17 cellular contexts compared by ENCODE assay signal in genomic region chr4:153640476-153640802, GRCh38. TPM values are rescaled to one million over a fixed set of nuclear protein-coding genes. Genes with fewer than 3 reads are reported as not detected.
DNase-seq lines count a peak whose midpoint lies in the region; ATAC-seq, FAIRE-seq and TF ChIP-seq lines count a peak whose summit lies in the region.
"Had no signal": no experiment of that assay in that cellular context is flagged by ENCODE, and none has a peak within 500 bp of the region (broad histone marks: within the 10 kb centered on the region; RNA-seq: fewer than 3 reads in every experiment).

No MANE protein-coding gene starts in this region.

- H3K4me3 ChIP-seq in Karpas-422 (ENCODE audit: low read length) (no peak overlapping the region), K562 (no peak overlapping the region)

- no peak for TF ChIP-seq CTCF in CD14-positive monocyte (IDR thresholded peaks at IDR 0.05)
- no peak for TF ChIP-seq CTCF in K562 (IDR thresholded peaks at IDR 0.05 in 2 of 3, conservative IDR thresholded peaks at IDR 0.05 in 1 of 3; ENCODE audit: insufficient read depth in 2 of 3, low read depth in 1 of 3, low read length in 3 of 3)
- no peak for TF ChIP-seq CTCF in nephron (IDR thresholded peaks at IDR 0.05; ENCODE audit: unreplicated experiment in 3 of 3)

- H3K27me3 Mint-ChIP-seq in CD14-positive monocyte (ENCODE audit: low read depth in 3 of 3) (peaks cover 0 to 2% (median 2%) of the 10 kb centered on the region in 3 donors), nephron (ENCODE audit: low read depth) (no peaks in the 10 kb centered on the region)
- H3K27me3 Mint-ChIP-seq: CD4-positive, CD25-positive, alpha-beta regulatory T cell had no signal

- TF ChIP-seq RAD21 in K562 (CRISPR knock-in tag; conservative IDR thresholded peaks at IDR 0.05 in 1 of 2, IDR thresholded peaks at IDR 0.05 in 1 of 2): no peak

- POLR2A ChIA-PET in K562 (lab: Yijun Ruan, JAX): interaction anchor here (1.2 kb wide), 1 partner anchor 292 kb away, joined by 3 read pairs; no protein-coding TSS in a partner anchor

- H2AFZ ChIP-seq in Karpas-422 (ENCODE audit: low read length) (peak overlapping the region; percentile 65; the same call in 1 of the 2 replicates), K562 (ENCODE audit: low read depth, low read length) (peak overlapping the region; percentile 61; the same call in 1 of the 2 replicates)

- BruUV-seq in K562 (replicated peaks; lab: Mats Ljungman, UMichigan): no TSS peak

- no peak overlapping the region for H3K4me2 ChIP-seq in Karpas-422 (ENCODE audit: low read depth, low read length, poor library complexity, severe bottlenecking)
- H3K4me2 ChIP-seq in K562 (ENCODE audit: insufficient read depth, low read length): no peak overlapping the region

- H3K9me1 ChIP-seq in K562 (ENCODE audit: control insufficient read depth, insufficient read depth, low read length): no peaks in the 10 kb centered on the region

- H3K9me2 ChIP-seq in Karpas-422 (replicated peaks; ENCODE audit: insufficient read depth, low read length): no peaks in the 10 kb centered on the region

- H4K20me1 ChIP-seq in Karpas-422 (ENCODE audit: insufficient read depth, low read depth, low read length) (no peaks in the 10 kb centered on the region), K562 (replicated peaks; ENCODE audit: control insufficient read depth, insufficient read depth, low read length) (no peaks in the 10 kb centered on the region)

- peaks cover 6 to 12% (median 8%) of the 10 kb centered on the region in 7 donors for H3K9me3 Mint-ChIP-seq in CD14-positive monocyte
- peaks cover 5% of the 10 kb centered on the region for H3K9me3 Mint-ChIP-seq in nephron
- H3K9me3 Mint-ChIP-seq: CD4-positive, CD25-positive, alpha-beta regulatory T cell had no signal

- TF ChIP-seq POLR2A in K562 (conservative IDR thresholded peaks at IDR 0.05) (no peak), GM12892 (IDR thresholded peaks at IDR 0.05; ENCODE audit: low read depth, low read length) (no peak)

- WGBS in K562 (ENCODE audit: insufficient coverage, low coverage, missing lambda C conversion rate): 57% methylated on average over 4 of the region's 4 CpGs

- H3K36me3 Mint-ChIP-seq in CD14-positive monocyte (peaks cover 34 to 61% of the 10 kb centered on the region in 2 donors), nephron (ENCODE audit: low read depth) (peaks cover 24% of the 10 kb centered on the region)

- no peak for TF ChIP-seq EP300 in K562 (IDR thresholded peaks at IDR 0.05; ENCODE audit: low read length)

- DNase-seq in CD14-positive monocyte (ENCODE audit: low spot score) (no peak), Karpas-422 (no peak), K562 (ENCODE audit: extremely low read depth in 1 of 4, low spot score in 3 of 4) (no peak), GM12892 (ENCODE audit: insufficient read length) (no peak), NCI-H128 (lab: John Stamatoyannopoulos, UW; ENCODE audit: unreplicated experiment) (no peak), NCI-H187 (lab: John Stamatoyannopoulos, UW) (no peak), HuH-7.5 (ENCODE audit: low spot score) (no peak)
- DNase-seq: CD4-positive, CD25-positive, alpha-beta regulatory T cell; H7; NCI-H1105; NCI-H146; NCI-H2029 treated with DMSO at 0.1 percent for 48 hours; SHP77 treated with DMSO at 0.1 percent for 48 hours had no signal

- H3K27ac ChIP-seq in Karpas-422 (ENCODE audit: low read length) (peak overlapping the region; percentile 44; the same call in 1 of the 2 replicates), K562 (ENCODE audit: extremely low read depth, low read depth, low read length) (no peak overlapping the region)

- H3K4me1 ChIP-seq in Karpas-422 (ENCODE audit: low read length): peaks cover 11% of the 10 kb centered on the region
- peaks cover 0 to 7% of the 10 kb centered on the region in 2 experiments; a peak in 2 of 5 replicates for H3K4me1 ChIP-seq in K562 (replicated peaks in 1 of 2; ENCODE audit: control insufficient read depth in 2 of 2, insufficient read depth in 2 of 2, low read length in 2 of 2)

- H3K9ac ChIP-seq in Karpas-422 (ENCODE audit: low read length) (no peak overlapping the region), K562 (ENCODE audit: insufficient read depth in 1 of 2, low read depth in 2 of 2, low read length in 2 of 2) (0 out of 4 replicates have a peak overlapping the region, but pooled peaks of 1 of the 2 experiments have one; percentile 42)

- H3K36me3 ChIP-seq in Karpas-422 (ENCODE audit: insufficient read depth, low read length): peaks cover 10% of the 10 kb centered on the region; the same call in 1 of the 2 replicates
- peaks cover 16% of the 10 kb centered on the region; the same call in 2 of the 3 replicates for H3K36me3 ChIP-seq in K562 (ENCODE audit: control insufficient read depth, insufficient read depth, low read length)

- H3K4me3 Mint-ChIP-seq in CD14-positive monocyte: peak overlapping the region; percentile 64 to 70
- no peak overlapping the region for H3K4me3 Mint-ChIP-seq in nephron

- ATAC-seq in K562: no peak
- ATAC-seq: Panc1 had no signal

- intact Hi-C loops in CD14-positive monocyte (cut with micrococcal nuclease) (loop anchor here (5.0 kb wide), 2 partner anchors 42 to 47 kb away; partner anchors contain the start of gene TLR2 (in 1 of the 2)), K562 (cut with micrococcal nuclease) (loop anchor here (5.0 to 10.0 kb wide), 3 partner anchors 63 to 556 kb away; no protein-coding TSS in a partner anchor)

- H3K27ac Mint-ChIP-seq in CD14-positive monocyte (peak overlapping the region in 4 of 7 donors; percentile 3 to 79 (median 70)), nephron (peak overlapping the region in 2 of 3 experiments; percentile 41 to 48)

- H3K9me3 ChIP-seq in Karpas-422 (ENCODE audit: low read length) (no peaks in the 10 kb centered on the region; the same call in 1 of the 2 replicates), K562 (replicated peaks; ENCODE audit: control insufficient read depth, insufficient read depth, low read depth, low read length) (no peaks in the 10 kb centered on the region)

- FAIRE-seq in K562 (lab: Jason Lieb, UNC) (no peak), GM12892 (lab: Jason Lieb, UNC) (no peak)
- FAIRE-seq: D721Med, HTR-8/SVneo had no signal

- H3K4me1 Mint-ChIP-seq in CD14-positive monocyte (peaks cover 52% of the 10 kb centered on the region), nephron (no peaks in the 10 kb centered on the region)

- H3K27me3 ChIP-seq in Karpas-422 (ENCODE audit: low read length): no peaks in the 10 kb centered on the region
- H3K27me3 ChIP-seq in K562 (ENCODE audit: control insufficient read depth in 2 of 2, insufficient read depth in 2 of 2, low read length in 2 of 2): no peaks in the 10 kb centered on the region

- H3K79me2 ChIP-seq in Karpas-422 (ENCODE audit: low read length) (no peaks in the 10 kb centered on the region), K562 (ENCODE audit: control insufficient read depth, insufficient read depth, low read length) (no peaks in the 10 kb centered on the region)

- in situ Hi-C loops in K562 (cut with MboI): no loop called here

- CTCF ChIA-PET in K562 (lab: Yijun Ruan, JAX; ENCODE audit: low intra/inter-chr PET ratio): no interaction called here

TF ChIP-seq in K562, 482 proteins besides CTCF, POLR2A, EP300 and RAD21 (continues in another document):
- TF ChIP-seq, protein P1, sequence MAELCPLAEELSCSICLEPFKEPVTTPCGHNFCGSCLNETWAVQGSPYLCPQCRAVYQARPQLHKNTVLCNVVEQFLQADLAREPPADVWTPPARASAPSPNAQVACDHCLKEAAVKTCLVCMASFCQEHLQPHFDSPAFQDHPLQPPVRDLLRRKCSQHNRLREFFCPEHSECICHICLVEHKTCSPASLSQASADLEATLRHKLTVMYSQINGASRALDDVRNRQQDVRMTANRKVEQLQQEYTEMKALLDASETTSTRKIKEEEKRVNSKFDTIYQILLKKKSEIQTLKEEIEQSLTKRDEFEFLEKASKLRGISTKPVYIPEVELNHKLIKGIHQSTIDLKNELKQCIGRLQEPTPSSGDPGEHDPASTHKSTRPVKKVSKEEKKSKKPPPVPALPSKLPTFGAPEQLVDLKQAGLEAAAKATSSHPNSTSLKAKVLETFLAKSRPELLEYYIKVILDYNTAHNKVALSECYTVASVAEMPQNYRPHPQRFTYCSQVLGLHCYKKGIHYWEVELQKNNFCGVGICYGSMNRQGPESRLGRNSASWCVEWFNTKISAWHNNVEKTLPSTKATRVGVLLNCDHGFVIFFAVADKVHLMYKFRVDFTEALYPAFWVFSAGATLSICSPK (IDR thresholded peaks at IDR 0.05; ENCODE audit: borderline replicate concordance): no peak
- TF ChIP-seq ZNF584 (CRISPR knock-in tag; IDR thresholded peaks at IDR 0.05; ENCODE audit: low read depth) (no peak), SMAD1 (IDR thresholded peaks at IDR 0.05; ENCODE audit: low read depth, low read length, partially characterized antibody) (no peak), KDM4B (IDR thresholded peaks at IDR 0.05; ENCODE audit: borderline replicate concordance in 2 of 2, low read depth in 1 of 2) (no peak), ZNF830 (CRISPR knock-in tag; IDR thresholded peaks at IDR 0.05) (no peak)

RNA-seq across cellular contexts. Expression of gene TLR2, which starts 43.6 kb away (rescaled TPM):
- polyA plus RNA-seq in CD14-positive monocyte (100 to 1,000 TPM; 133 to 162 TPM), K562 (2011; rRNA removed) (not detected in 2 replicates), K562 (2014; fragmentation: Illumina TruSeq; extraction: Trizol) (not detected in 2 replicates), K562 (2014; fragmentation: Nextera tagmentation; extraction: Ambion mirVana) (not detected), K562 (2014; rRNA removed) (0.23 TPM in 1 of 2 replicates, not detected in the other)
- total RNA-seq in Karpas-422 (2014; rRNA removed; shearing (Covaris generic); ENCODE audit: low replicate concordance): not detected in 2 replicates
- not detected in 2 replicates for total RNA-seq in K562 (2011; cell fraction: chromatin; rRNA removed; ENCODE audit: low replicate concordance)
- not detected in 2 replicates for total RNA-seq in K562 (2011; cell fraction: nucleolus; rRNA removed)
- total RNA-seq in K562 (2011; cell fraction: nucleoplasm; rRNA removed): not detected in 2 replicates
- total RNA-seq in K562 (2014; rRNA removed) (not detected in 2 replicates), K562 (2014; rRNA removed; fragmentation: Illumina TruSeq; extraction: Trizol) (0.11 TPM in 1 of 2 replicates, not detected in the other), K562 (2015; rRNA removed; fragmentation: Illumina TruSeq; extraction: Trizol) (not detected in 2 replicates), K562 (2021) (0.09 and 0.22 TPM in 2 replicates)
- polyA plus RNA-seq in K562 (2011; cell fraction: cytosol; rRNA removed): not detected in 2 replicates
- polyA plus RNA-seq in K562 (2011; cell fraction: nucleus; rRNA removed): 0.09 and 0.24 TPM in 2 replicates
- polyA plus RNA-seq in K562 (2012): 0.07 TPM in 1 of 2 replicates, not detected in the other
- polyA minus RNA-seq in K562 (2011; rRNA and poly(A)+ RNA removed): 0.06 TPM in 1 of 2 replicates, not detected in the other
- polyA minus RNA-seq in K562 (2011; cell fraction: cytosol; rRNA and poly(A)+ RNA removed): not detected in 2 replicates
- not detected in 2 replicates for polyA minus RNA-seq in K562 (2011; cell fraction: nucleus; rRNA and poly(A)+ RNA removed)
- polyA plus RNA-seq in GM12892 (2012; ENCODE audit: missing spikeins): not detected

Comparison
In these comparisons a context has a peak if more than half of its experiments do, and no peak if none do; other contexts are left out.
1. H3K4me3 Mint-ChIP-seq: peak in CD14-positive monocyte (2 of 2); none in nephron (0 of 3).